Comparison of ENCODE assay signal across 8 cellular contexts in genomic region chr6:36442671-36443497, GRCh38. TPM values are rescaled to one million over a fixed set of nuclear protein-coding genes. Genes with fewer than 3 reads are reported as not detected.
DNase-seq lines count a peak whose midpoint lies in the region; ATAC-seq and TF ChIP-seq lines count a peak whose summit lies in the region.

TSS of gene KCTD20 (plus strand) at chr6:36443000. CDS start at chr6:36470098, 27,098 bp downstream.
A gene with protein sequence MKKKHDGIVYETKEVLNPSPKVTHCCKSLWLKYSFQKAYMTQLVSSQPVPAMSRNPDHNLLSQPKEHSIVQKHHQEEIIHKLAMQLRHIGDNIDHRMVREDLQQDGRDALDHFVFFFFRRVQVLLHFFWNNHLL (minus strand): TSS chr6:36442854. CDS start chr6:36426082, 16,772 bp downstream.

- TF ChIP-seq POLR2A in GM18505 (IDR thresholded peaks at IDR 0.05; ENCODE audit: borderline replicate concordance, extremely low read depth, insufficient read depth, insufficient read length) (peak; percentile 82), vagina (IDR thresholded peaks at IDR 0.05) (peak in 1 of 2 donors; percentile 82)

- peak in 1 of 3 experiments; percentile 10 for TF ChIP-seq CTCF in ascending aorta (IDR thresholded peaks at IDR 0.05)
- TF ChIP-seq CTCF in vagina (IDR thresholded peaks at IDR 0.05), result no peak

- no peaks in the 10 kb centered on the region for H3K9me3 ChIP-seq in ascending aorta
- H3K9me3 ChIP-seq in vagina, result no peaks in the 10 kb centered on the region

- intact Hi-C loops in ascending aorta (cut with DNase I) (loop anchor here (1.0 to 5.0 kb wide), 4 partner anchors 20 to 237 kb away; partner anchors contain the start of genes ETV7 and SRSF3), vagina (cut with DNase I) (loop anchor here (10.0 kb wide), 1 partner anchor 102 kb away; the partner anchor contains the start of gene STK38)

- peak within 1 kb of the TSS; percentile 88 to 92 for H3K4me3 ChIP-seq in ascending aorta
- peak within 1 kb of the TSS; percentile 84 to 95 for H3K4me3 ChIP-seq in vagina

- H3K27me3 ChIP-seq in ascending aorta, result no peaks in the 10 kb centered on the region
- no peaks in the 10 kb centered on the region for H3K27me3 ChIP-seq in vagina

- H3K27ac ChIP-seq in ascending aorta (peak within 1 kb of the TSS; percentile 96 to 97), vagina (peak within 1 kb of the TSS; percentile 99)

- H3K36me3 ChIP-seq in ascending aorta (no peaks in the 10 kb centered on the region), vagina (no peaks in the 10 kb centered on the region)

- H3K4me1 ChIP-seq in ascending aorta (peaks cover 0 to 25% of the 10 kb centered on the region in 2 donors), vagina (peaks cover 39% of the 10 kb centered on the region)

- DNase-seq in NCI-H1694 (lab: John Stamatoyannopoulos, UW) (peak; percentile 14), T-helper 22 cell (ENCODE audit: low read depth) (peak; percentile 74), ascending aorta (ENCODE audit: low spot score in 2 of 2) (peak; percentile 67 to 94), hepatic stellate cell (ENCODE audit: low spot score) (peak; percentile 90), renal cortical epithelial cell (ENCODE audit: low read depth) (peak; percentile 51), vagina (ENCODE audit: extremely low spot score in 2 of 2) (peak in 1 of 2 donors; percentile 90)

- ATAC-seq in GM18505 (IDR thresholded peaks at IDR 0.05; ENCODE audit: unreplicated experiment), result peak; percentile 83
- peak; percentile 86 for ATAC-seq in HG02885 (IDR thresholded peaks at IDR 0.05; ENCODE audit: poor library complexity, unreplicated experiment)

RNA-seq across cellular contexts. Expression of gene KCTD20, which starts in this region (rescaled TPM):
- total RNA-seq in ascending aorta (71.5 TPM), renal cortical epithelial cell (62.1 and 73.8 TPM in 2 replicates), vagina (30.0 TPM)

RNA-seq across cellular contexts. Expression of the second gene that starts in this region (rescaled TPM):
- total RNA-seq in ascending aorta (not detected), renal cortical epithelial cell (not detected in 2 replicates), vagina (not detected)
